16 cellular contexts compared by ENCODE assay signal in the genomic region with DNA sequence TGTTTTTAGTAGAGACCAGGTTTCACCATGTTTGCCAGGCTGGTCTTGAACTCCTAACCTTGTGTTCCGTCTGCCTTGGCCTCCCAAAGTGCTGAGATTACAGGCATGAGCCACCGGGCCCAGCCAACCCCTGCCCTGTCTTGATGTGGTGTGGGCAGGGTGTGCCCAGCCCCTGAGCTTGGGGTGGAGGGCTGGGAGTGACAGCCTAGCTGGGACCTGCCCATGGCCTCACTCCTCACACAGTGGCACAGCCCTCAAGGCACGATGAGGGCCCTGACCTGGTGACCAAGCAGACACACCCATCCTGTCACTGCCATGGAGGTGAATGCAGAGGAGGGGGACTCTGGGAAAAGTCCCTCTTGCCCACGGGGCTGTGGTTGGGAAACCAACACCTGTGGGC. TPM values are rescaled to one million over a fixed set of nuclear protein-coding genes. Genes with fewer than 3 reads are reported as not detected.
DNase-seq lines count a peak whose midpoint lies in the region; FAIRE-seq and TF ChIP-seq lines count a peak whose summit lies in the region.
"Had no signal": no experiment of that assay in that cellular context is flagged by ENCODE, and none has a peak within 500 bp of the region (broad histone marks: within the 10 kb centered on the region; RNA-seq: fewer than 3 reads in every experiment).

No MANE protein-coding gene starts in this region.

- POLR2A ChIA-PET in CD8-positive, alpha-beta memory T cell (lab: Charles Lee) = interaction anchor here (5.2 kb wide), 1 partner anchor 8 kb away, joined by 53 read pairs; no protein-coding TSS in a partner anchor

- no peak overlapping the region for H2AFZ ChIP-seq in SU-DHL-6 (ENCODE audit: low read depth, low read length, severe bottlenecking)

- peaks cover 73% of the 10 kb centered on the region for H3K4me1 ChIP-seq in CD8-positive, alpha-beta memory T cell (ENCODE audit: insufficient read depth, low read length)
- H3K4me1 ChIP-seq in skeletal muscle tissue (ENCODE audit: control insufficient read depth in 3 of 3, insufficient read depth in 3 of 3, low read length in 3 of 3) = peaks cover 22 to 40% (median 33%) of the 10 kb centered on the region in 3 donors

- FAIRE-seq in frontal cortex (lab: Jason Lieb, UNC) = no peak

- TF ChIP-seq CTCF in SU-DHL-6 (IDR thresholded peaks at IDR 0.05; ENCODE audit: insufficient read depth, low read length, poor library complexity, severe bottlenecking) = no peak

- H3K27me3 Mint-ChIP-seq in CD8-positive, alpha-beta memory T cell = no peaks in the 10 kb centered on the region
- H3K27me3 Mint-ChIP-seq in dendritic cell treated with granulocyte-macrophage colony-stimulating factor and Interleukin-4, amounts not matched to agents 40 ng/mL and 50 ng/mL, for 4 days = peaks cover 3% of the 10 kb centered on the region

- no peaks in the 10 kb centered on the region for H3K27me3 ChIP-seq in CD8-positive, alpha-beta memory T cell (ENCODE audit: insufficient read depth, low read length, poor library complexity, severe bottlenecking)
- no peaks in the 10 kb centered on the region for H3K27me3 ChIP-seq in SU-DHL-6 (ENCODE audit: low read length)
- H3K27me3 ChIP-seq in skeletal muscle tissue (ENCODE audit: control insufficient read depth in 3 of 3, insufficient read depth in 3 of 3, low read length in 3 of 3) = peaks cover 0 to under 1% (median 0%) of the 10 kb centered on the region in 3 donors
- H3K27me3 ChIP-seq: BLaER1 treated with 17β-estradiol and CSF1 and Interleukin-3, amounts not matched to agents 10 nM and 100 nM had no signal

- H4K20me1 ChIP-seq in SU-DHL-6 (ENCODE audit: low read depth, low read length) = no peaks in the 10 kb centered on the region
- H4K20me1 ChIP-seq: BLaER1 treated with 17β-estradiol and CSF1 and Interleukin-3, amounts not matched to agents 10 nM and 100 nM had no signal

- DNase-seq in CD8-positive, alpha-beta memory T cell = no peak
- DNase-seq in frontal cortex (ENCODE audit: low spot score in 2 of 2) = no peak
- DNase-seq in NCI-H1092 (lab: John Stamatoyannopoulos, UW) = no peak
- DNase-seq in NCI-H1417 treated with DMSO at 0.1 percent for 48 hours (lab: John Stamatoyannopoulos, UW) = no peak
- DNase-seq: caudate nucleus, DMS53, NCI-H1436, NCI-H226, SHP77, T-helper 9 cell had no signal

- no peaks in the 10 kb centered on the region for H3K79me2 ChIP-seq in SU-DHL-6 (ENCODE audit: insufficient read depth, low read length)

- CTCF ChIA-PET in CD8-positive, alpha-beta memory T cell (lab: Charles Lee) = interaction anchor here (1.2 to 10.5 kb wide), 5 partner anchors 9 to 59 kb away, joined by 3 to 99 read pairs (median 7); no protein-coding TSS in a partner anchor

- intact Hi-C loops in dendritic cell treated with granulocyte-macrophage colony-stimulating factor and Interleukin-4, amounts not matched to agents 40 ng/mL and 50 ng/mL, for 4 days (cut with micrococcal nuclease) = no loop called here

- H3K36me3 Mint-ChIP-seq in CD8-positive, alpha-beta memory T cell = peaks cover 18 to 50% (median 30%) of the 10 kb centered on the region in 3 donors
- H3K36me3 Mint-ChIP-seq in dendritic cell treated with granulocyte-macrophage colony-stimulating factor and Interleukin-4, amounts not matched to agents 40 ng/mL and 50 ng/mL, for 4 days (ENCODE audit: low read depth) = no peaks in the 10 kb centered on the region

- no peaks in the 10 kb centered on the region for H3K9me2 ChIP-seq in SU-DHL-6 (replicated peaks; ENCODE audit: insufficient read depth, low read length)

- no peaks in the 10 kb centered on the region for H3K9me3 ChIP-seq in CD8-positive, alpha-beta memory T cell (ENCODE audit: low read length)
- no peaks in the 10 kb centered on the region for H3K9me3 ChIP-seq in SU-DHL-6 (ENCODE audit: insufficient read depth, low read length)
- no peaks in the 10 kb centered on the region for H3K9me3 ChIP-seq in skeletal muscle tissue (ENCODE audit: control insufficient read depth in 3 of 3, low read length in 3 of 3)

- peaks cover 65 to 82% (median 79%) of the 10 kb centered on the region in 3 donors for H3K4me1 Mint-ChIP-seq in CD8-positive, alpha-beta memory T cell
- H3K4me1 Mint-ChIP-seq in dendritic cell treated with granulocyte-macrophage colony-stimulating factor and Interleukin-4, amounts not matched to agents 40 ng/mL and 50 ng/mL, for 4 days (ENCODE audit: low read depth) = peaks cover 46% of the 10 kb centered on the region

- peaks cover 19% of the 10 kb centered on the region for H3K36me3 ChIP-seq in CD8-positive, alpha-beta memory T cell (ENCODE audit: insufficient read depth, low read length)
- H3K36me3 ChIP-seq in SU-DHL-6 (ENCODE audit: low read length) (no peaks in the 10 kb centered on the region), skeletal muscle tissue (ENCODE audit: control insufficient read depth in 3 of 3, insufficient read depth in 3 of 3, low read length in 3 of 3) (peaks cover 0 to 11% (median 7%) of the 10 kb centered on the region in 3 donors)
- H3K36me3 ChIP-seq: BLaER1 treated with 17β-estradiol and CSF1 and Interleukin-3, amounts not matched to agents 10 nM and 100 nM had no signal

- H3K9me3 Mint-ChIP-seq in CD8-positive, alpha-beta memory T cell = peaks cover 0 to 2% (median 0%) of the 10 kb centered on the region in 5 donors
- no peaks in the 10 kb centered on the region for H3K9me3 Mint-ChIP-seq in dendritic cell treated with granulocyte-macrophage colony-stimulating factor and Interleukin-4, amounts not matched to agents 40 ng/mL and 50 ng/mL, for 4 days

- peak overlapping the region; percentile 92 to 99 (median 96) for H3K27ac Mint-ChIP-seq in CD8-positive, alpha-beta memory T cell
- peak overlapping the region; percentile 58 for H3K27ac Mint-ChIP-seq in dendritic cell treated with granulocyte-macrophage colony-stimulating factor and Interleukin-4, amounts not matched to agents 40 ng/mL and 50 ng/mL, for 4 days

- H3F3A ChIP-seq in SU-DHL-6 (ENCODE audit: insufficient read depth) = no peaks in the 10 kb centered on the region

- H3K4me3 Mint-ChIP-seq in CD8-positive, alpha-beta memory T cell = peak overlapping the region; percentile 98 to 100 (median 100)
- no peak overlapping the region for H3K4me3 Mint-ChIP-seq in dendritic cell treated with granulocyte-macrophage colony-stimulating factor and Interleukin-4, amounts not matched to agents 40 ng/mL and 50 ng/mL, for 4 days

- H3K9ac ChIP-seq in SU-DHL-6 (ENCODE audit: low read length) (0 out of 2 replicates have a peak overlapping the region, but pooled peaks have one; percentile 21), skeletal muscle tissue (ENCODE audit: low read depth in 1 of 3, low read length in 3 of 3) (peak overlapping the region in 2 of 3 donors; percentile 10 to 16)
- H3K9ac ChIP-seq: KMS-11 had no signal

- H3K4me2 ChIP-seq in SU-DHL-6 (ENCODE audit: low read depth, low read length, poor library complexity, severe bottlenecking) = no peak overlapping the region
- H3K4me2 ChIP-seq: KMS-11 had no signal

- peak overlapping the region; percentile 16 for H3K27ac ChIP-seq in CD8-positive, alpha-beta memory T cell (ENCODE audit: low read depth, low read length)
- H3K27ac ChIP-seq in SU-DHL-6 (ENCODE audit: low read depth, low read length) = no peak overlapping the region
- no peak overlapping the region for H3K27ac ChIP-seq in skeletal muscle tissue (ENCODE audit: low read depth, low read length)
- H3K27ac ChIP-seq: KMS-11 had no signal

- peak overlapping the region; percentile 92 for H3K4me3 ChIP-seq in CD8-positive, alpha-beta memory T cell (ENCODE audit: low read length)
- H3K4me3 ChIP-seq in SU-DHL-6 (ENCODE audit: insufficient read depth, low read length, poor library complexity, severe bottlenecking) (no peak overlapping the region), skeletal muscle tissue (ENCODE audit: low read length in 3 of 3) (no peak overlapping the region)
- H3K4me3 ChIP-seq: BLaER1 treated with 17β-estradiol and CSF1 and Interleukin-3, amounts not matched to agents 10 nM and 100 nM had no signal

RNA-seq across cellular contexts. Expression of a gene that starts 3.0 kb away (rescaled TPM):
- 100 to 1,000 TPM; 975 to 992 TPM for total RNA-seq in CD8-positive, alpha-beta memory T cell
- 3,843 TPM for polyA plus RNA-seq in CD8-positive, alpha-beta memory T cell
- total RNA-seq in skeletal muscle tissue = 25.1 TPM
- total RNA-seq in frontal cortex = 0.82 TPM

RNA-seq across cellular contexts. Expression of a gene that starts 22.1 kb away (rescaled TPM):
- 1 to 10 TPM; 1.5 to 1.9 TPM for total RNA-seq in CD8-positive, alpha-beta memory T cell
- polyA plus RNA-seq in CD8-positive, alpha-beta memory T cell = 0.90 TPM
- total RNA-seq in skeletal muscle tissue = 0.52 TPM
- total RNA-seq in frontal cortex = 0.41 TPM

RNA-seq across cellular contexts. Expression of a gene that starts 30.6 kb away (rescaled TPM):
- total RNA-seq in CD8-positive, alpha-beta memory T cell = under 1 TPM in 1 of 2 experiments, not detected in 1; 0.15 TPM
- not detected for polyA plus RNA-seq in CD8-positive, alpha-beta memory T cell
- total RNA-seq in skeletal muscle tissue (not detected), frontal cortex (not detected)
- total RNA-seq: posterior vena cava had no signal

RNA-seq across cellular contexts. Expression of a gene that starts 31.7 kb away (rescaled TPM):
- not detected for total RNA-seq in CD8-positive, alpha-beta memory T cell
- not detected for polyA plus RNA-seq in CD8-positive, alpha-beta memory T cell
- total RNA-seq in skeletal muscle tissue = not detected
- total RNA-seq in frontal cortex = not detected

RNA-seq across cellular contexts. Expression of a gene that starts 43.9 kb away (rescaled TPM):
- total RNA-seq in CD8-positive, alpha-beta memory T cell = under 1 TPM in 1 of 2 experiments, not detected in 1; 0.11 TPM
- not detected for polyA plus RNA-seq in CD8-positive, alpha-beta memory T cell
- 7.3 TPM for total RNA-seq in skeletal muscle tissue
- 17.9 TPM for total RNA-seq in frontal cortex

Comparison
In these comparisons a context has a peak if more than half of its experiments do, and no peak if none do; other contexts are left out.
1. RNA of a gene that starts 3.0 kb away (total RNA-seq): 975 to 992 TPM in CD8-positive, alpha-beta memory T cell; 25.1 TPM in skeletal muscle tissue (single experiment) and 0.82 TPM in frontal cortex (single experiment); every median in the first group is over 10 times any median in the second.